9 cellular contexts compared by ENCODE assay signal in genomic region chr11:66277475-66278391, GRCh38. TPM values are rescaled to one million over a fixed set of nuclear protein-coding genes. Genes with fewer than 3 reads are reported as not detected.
A peak's percentile ranks its signal among the peaks of the same experiment; 100 is the strongest.
DNase-seq lines count a peak whose midpoint lies in the region; ATAC-seq and TF ChIP-seq lines count a peak whose summit lies in the region.
"Had no signal": no experiment of that assay in that cellular context is flagged by ENCODE, and none has a peak within 500 bp of the region (broad histone marks: within the 10 kb centered on the region; RNA-seq: fewer than 3 reads in every experiment).

CNIH2 (plus strand) TSS chr11:66278175; CDS start chr11:66278457, 282 bp downstream.

- H3K9me2 ChIP-seq in Loucy (replicated peaks; ENCODE audit: low read depth, low read length), result no peaks in the 10 kb centered on the region

- peak within 1 kb of the TSS; percentile 8 for H4K12ac ChIP-seq in trophoblast cell (ENCODE audit: low read depth, low read length)

- H3K79me1 ChIP-seq in trophoblast cell (ENCODE audit: low read length), result no peaks in the 10 kb centered on the region

- no peak within 1 kb of the TSS for H2BK120ac ChIP-seq in trophoblast cell (ENCODE audit: insufficient read depth, low read length, poor library complexity)

- WGBS in trophoblast cell (ENCODE audit: extremely low coverage, insufficient coverage, insufficient read length), result no CpG with 5 or more reads among the region's 89 CpGs

- no peak within 1 kb of the TSS for H3K23ac ChIP-seq in trophoblast cell (ENCODE audit: low read length)

- H3K4me1 ChIP-seq in ES-I3 (ENCODE audit: insufficient read depth, low read length) (peaks cover 7% of the 10 kb centered on the region; the same call in 1 of the 2 replicates), Loucy (ENCODE audit: insufficient read depth, low read length, poor library complexity, severe bottlenecking) (peaks cover 13% of the 10 kb centered on the region), trophoblast cell (ENCODE audit: control insufficient read depth in 1 of 2, insufficient read depth in 2 of 2, low read length in 2 of 2) (peaks cover 5 to 7% of the 10 kb centered on the region in 2 experiments)
- H3K4me1 ChIP-seq: parathyroid adenoma had no signal

- no peak within 1 kb of the TSS for H4K91ac ChIP-seq in trophoblast cell (ENCODE audit: low read depth, low read length)

- TF ChIP-seq CTCF in Loucy (conservative IDR thresholded peaks at IDR 0.05; ENCODE audit: low read length) (no peak), fibroblast of the aortic adventitia (IDR thresholded peaks at IDR 0.05; ENCODE audit: insufficient read depth, low read length) (no peak)

- peaks cover 8% of the 10 kb centered on the region for H4K20me1 ChIP-seq in Loucy (ENCODE audit: insufficient read depth, low read length, poor library complexity, severe bottlenecking)

- H3K27ac ChIP-seq in trophoblast cell (ENCODE audit: low read depth, low read length), result no peak within 1 kb of the TSS
- H3K27ac ChIP-seq: parathyroid adenoma had no signal

- no peaks in the 10 kb centered on the region; the same call in 1 of the 2 replicates for H3K79me2 ChIP-seq in Loucy (ENCODE audit: insufficient read depth, low read length)
- H3K79me2 ChIP-seq in trophoblast cell (ENCODE audit: control insufficient read depth, insufficient read depth, low read length, poor library complexity), result no peaks in the 10 kb centered on the region
- H3K79me2 ChIP-seq: parathyroid adenoma had no signal

- no peak for ATAC-seq in GM19455 (IDR thresholded peaks at IDR 0.05; ENCODE audit: unreplicated experiment)

- H3K18ac ChIP-seq in trophoblast cell (ENCODE audit: low read length), result peak within 1 kb of the TSS; percentile 41

- peak; percentile 77 for DNase-seq in activated CD8-positive, alpha-beta memory T cell treated with anti-CD3 and anti-CD28 coated beads for 24 hours
- DNase-seq in fibroblast of the aortic adventitia (ENCODE audit: low read depth), result no peak
- peak in 1 of 2 donors; percentile 61 for DNase-seq in trophoblast cell
- no peak for DNase-seq in NOMO-1 treated with dmso at 0.1 percent for 144 hours (lab: John Stamatoyannopoulos, UW; ENCODE audit: unreplicated experiment)
- DNase-seq in superior temporal gyrus (ENCODE audit: extremely low spot score), result no peak

- H3K9me3 ChIP-seq in ES-I3 (ENCODE audit: control insufficient read depth, insufficient read depth, low read length) (no peaks in the 10 kb centered on the region), Loucy (ENCODE audit: insufficient read depth, low read depth, low read length) (no peaks in the 10 kb centered on the region), trophoblast cell (ENCODE audit: insufficient read depth, low read depth, low read length) (no peaks in the 10 kb centered on the region)

- H2AK5ac ChIP-seq in trophoblast cell (ENCODE audit: low read length), result peak within 1 kb of the TSS; percentile 39

- H2BK12ac ChIP-seq in trophoblast cell (ENCODE audit: low read length), result no peak within 1 kb of the TSS

- peak within 1 kb of the TSS; percentile 54 for H3K14ac ChIP-seq in trophoblast cell (ENCODE audit: low read length)

- H3F3A ChIP-seq in Loucy (ENCODE audit: low read depth), result no peaks in the 10 kb centered on the region

- H2AFZ ChIP-seq in Loucy (ENCODE audit: low read length) (no peak within 1 kb of the TSS), trophoblast cell (ENCODE audit: insufficient read depth, low read length, poor library complexity) (peak within 1 kb of the TSS; percentile 25)
- H2AFZ ChIP-seq: parathyroid adenoma had no signal

- H3K4me2 ChIP-seq in Loucy (ENCODE audit: low read depth, low read length, poor library complexity, severe bottlenecking) (peak within 1 kb of the TSS; percentile 73), trophoblast cell (ENCODE audit: low read length) (peak within 1 kb of the TSS; percentile 56)

- no peak within 1 kb of the TSS for H2BK5ac ChIP-seq in trophoblast cell (ENCODE audit: low read depth, low read length, poor library complexity)

- H3K4ac ChIP-seq in trophoblast cell (ENCODE audit: low read depth, low read length), result no peak within 1 kb of the TSS

- H4K8ac ChIP-seq in trophoblast cell (ENCODE audit: low read depth, low read length), result no peak within 1 kb of the TSS

- H3K36me3 ChIP-seq in ES-I3 (ENCODE audit: insufficient read depth, low read length), result peaks cover 11% of the 10 kb centered on the region; the same call in 1 of the 2 replicates
- H3K36me3 ChIP-seq in Loucy (ENCODE audit: insufficient read depth, low read length), result peaks cover 31% of the 10 kb centered on the region; the same call in 1 of the 2 replicates
- peaks cover 32 to 38% of the 10 kb centered on the region in 2 experiments for H3K36me3 ChIP-seq in trophoblast cell (ENCODE audit: control insufficient read depth in 1 of 2, insufficient read depth in 2 of 2, low read length in 2 of 2)

- H3K27me3 ChIP-seq in Loucy (ENCODE audit: insufficient read depth, low read length, poor library complexity, severe bottlenecking), result no peaks in the 10 kb centered on the region
- no peaks in the 10 kb centered on the region for H3K27me3 ChIP-seq in trophoblast cell (ENCODE audit: insufficient read depth, low read length)

- H3K4me3 ChIP-seq in Loucy (ENCODE audit: low read length, poor library complexity, severe bottlenecking) (peak within 1 kb of the TSS; percentile 62), fibroblast of the aortic adventitia (ENCODE audit: low read depth, low read length) (peak within 1 kb of the TSS; percentile 35), trophoblast cell (ENCODE audit: low read depth, low read length) (peak within 1 kb of the TSS; percentile 42)

- H3K9ac ChIP-seq in ES-I3 (ENCODE audit: low read depth, low read length) (peak within 1 kb of the TSS; percentile 51), Loucy (ENCODE audit: low read depth, low read length, poor library complexity, severe bottlenecking) (no peak within 1 kb of the TSS), trophoblast cell (ENCODE audit: low read length) (no peak within 1 kb of the TSS)
- H3K9ac ChIP-seq: parathyroid adenoma had no signal

RNA-seq across cellular contexts. Expression of gene CNIH2, which starts in this region (rescaled TPM):
- total RNA-seq in fibroblast of the aortic adventitia (ENCODE audit: low replicate concordance), result 1.1 TPM in 1 of 2 replicates, not detected in the other
- 4.7 and 5.3 TPM in 2 replicates for polyA plus RNA-seq in trophoblast cell (2013)
